ENCODE assay signal across 19 cellular contexts in genomic region chr20:23391707-23392310, GRCh38. TPM values are rescaled to one million over a fixed set of nuclear protein-coding genes. Genes with fewer than 3 reads are reported as not detected.
A peak's percentile ranks its signal among the peaks of the same experiment; 100 is the strongest.
DNase-seq lines count a peak whose midpoint lies in the region; ATAC-seq, FAIRE-seq and TF ChIP-seq lines count a peak whose summit lies in the region.
"Had no signal": no experiment of that assay in that cellular context is flagged by ENCODE, and none has a peak within 500 bp of the region (broad histone marks: within the 10 kb centered on the region; RNA-seq: fewer than 3 reads in every experiment).

No MANE protein-coding gene starts in this region.

- H3K79me2 ChIP-seq in Karpas-422 (ENCODE audit: low read length) (peaks cover 93% of the 10 kb centered on the region), H1 (ENCODE audit: control insufficient read depth in 1 of 2, insufficient read depth in 2 of 2, low read length in 2 of 2) (peaks cover 0 to 18% of the 10 kb centered on the region in 2 experiments; a peak in 3 of 4 replicates)

- no peak overlapping the region for H3K4ac ChIP-seq in H1 (replicated peaks; ENCODE audit: insufficient read length, low read depth, low read length)

- no peak overlapping the region for H3K56ac ChIP-seq in H1 (replicated peaks; ENCODE audit: insufficient read length, low read depth, low read length)

- no peaks in the 10 kb centered on the region for H3K27me3 Mint-ChIP-seq in activated CD8-positive, alpha-beta memory T cell treated with anti-CD3 and anti-CD28 coated beads, Interleukin-2, amount 10 ng/mL, durations not matched to agents 7 days and 5 days

- no peak overlapping the region for H2BK20ac ChIP-seq in H1 (ENCODE audit: low read length)

- H3K36me3 Mint-ChIP-seq in activated CD8-positive, alpha-beta memory T cell treated with anti-CD3 and anti-CD28 coated beads, Interleukin-2, amount 10 ng/mL, durations not matched to agents 7 days and 5 days: peaks cover 54% of the 10 kb centered on the region

- no peak for TF ChIP-seq CTCF in H1 (IDR thresholded peaks at IDR 0.05; ENCODE audit: control extremely low read depth in 1 of 3, insufficient read depth in 1 of 3, low read depth in 1 of 3, low read length in 3 of 3)

- no peaks in the 10 kb centered on the region for H3K9me3 Mint-ChIP-seq in activated CD8-positive, alpha-beta memory T cell treated with anti-CD3 and anti-CD28 coated beads, Interleukin-2, amount 10 ng/mL, durations not matched to agents 7 days and 5 days (ENCODE audit: low read depth)
- H3K9me3 Mint-ChIP-seq: HFFc6 had no signal

- no peak overlapping the region for H2BK120ac ChIP-seq in H1 (replicated peaks; ENCODE audit: low read depth, low read length)

- no peak overlapping the region for H2AK5ac ChIP-seq in H1 (ENCODE audit: low read depth, low read length)

- no peak overlapping the region for H4K5ac ChIP-seq in H1 (ENCODE audit: insufficient read length, low read depth, low read length)

- no peak overlapping the region for H4K91ac ChIP-seq in H1 (replicated peaks; ENCODE audit: insufficient read length, low read length)

- no peaks in the 10 kb centered on the region for H3K27me3 ChIP-seq in Karpas-422 (ENCODE audit: low read length)
- no peaks in the 10 kb centered on the region for H3K27me3 ChIP-seq in H1 (replicated peaks in 1 of 4; ENCODE audit: control insufficient read depth in 3 of 4, extremely low read depth in 1 of 4, insufficient read depth in 3 of 4, low read length in 3 of 4)
- H3K27me3 ChIP-seq: BLaER1 treated with 17β-estradiol and CSF1 and Interleukin-3, amounts not matched to agents 10 nM and 100 nM had no signal

- H3K4me2 ChIP-seq in Karpas-422 (ENCODE audit: low read depth, low read length, poor library complexity, severe bottlenecking): peak overlapping the region; percentile 60
- H3K4me2 ChIP-seq in H1 (ENCODE audit: insufficient read depth in 1 of 2, low read depth in 2 of 2, low read length in 2 of 2): peak overlapping the region; percentile 30 to 42; a peak in 2 of 4 replicates
- H3K4me2 ChIP-seq: BLaER1 treated with 17β-estradiol and CSF1 and Interleukin-3, amounts not matched to agents 10 nM and 100 nM had no signal

- no peak overlapping the region for H3K4me3 Mint-ChIP-seq in activated CD8-positive, alpha-beta memory T cell treated with anti-CD3 and anti-CD28 coated beads, Interleukin-2, amount 10 ng/mL, durations not matched to agents 7 days and 5 days
- H3K4me3 Mint-ChIP-seq: HFFc6 had no signal

- FAIRE-seq in H1 (lab: Jason Lieb, UNC): peak; percentile 66

- H2BK5ac ChIP-seq in H1 (ENCODE audit: low read depth, low read length): no peak overlapping the region

- H3K23me2 ChIP-seq in H1 (ENCODE audit: low read depth, low read length): no peaks in the 10 kb centered on the region; the same call in 1 of the 2 replicates

- WGBS in H1 (ENCODE audit: extremely low coverage in 1 of 2, insufficient coverage in 1 of 2, insufficient read length in 1 of 2, insufficient replicate concordance in 2 of 2, low coverage in 1 of 2, low lambda C conversion rate in 2 of 2, missing lambda C conversion rate in 1 of 2), 2 experiments: 50% methylated on average over 4 of the region's 4 CpGs; no CpG with 5 or more reads in 1 of the 2 experiments

- H3K4me1 Mint-ChIP-seq in activated CD8-positive, alpha-beta memory T cell treated with anti-CD3 and anti-CD28 coated beads, Interleukin-2, amount 10 ng/mL, durations not matched to agents 7 days and 5 days: peaks cover 8% of the 10 kb centered on the region

- no peak for TF ChIP-seq RAD21 in H1 (IDR thresholded peaks at IDR 0.05 in 1 of 2, conservative IDR thresholded peaks at IDR 0.05 in 1 of 2; ENCODE audit: low read depth in 2 of 2, low read length in 2 of 2)

- H2BK15ac ChIP-seq in H1 (ENCODE audit: low read length): no peak overlapping the region

- peaks cover 30% of the 10 kb centered on the region for H3K4me1 ChIP-seq in Karpas-422 (ENCODE audit: low read length)
- H3K4me1 ChIP-seq in H1 (replicated peaks in 1 of 4; ENCODE audit: control insufficient read depth in 3 of 4, insufficient read depth in 4 of 4, low read length in 3 of 4): peaks cover 0 to 14% (median 10%) of the 10 kb centered on the region in 4 experiments; a peak in 6 of 7 replicates

- H3K23ac ChIP-seq in H1 (ENCODE audit: insufficient read length): no peak overlapping the region

- H2BK12ac ChIP-seq in H1 (ENCODE audit: low read depth, low read length): no peak overlapping the region

- CTCF ChIA-PET in H1 (lab: Charles Lee; ENCODE audit: partially characterized antibody): interaction anchor here (0.6 to 1.8 kb wide), 6 partner anchors 17 to 215 kb away, joined by 3 to 5 read pairs (median 4); no protein-coding TSS in a partner anchor
- CTCF ChIA-PET in activated CD8-positive, alpha-beta memory T cell treated with anti-CD3 and anti-CD28 coated beads, Interleukin-2, amount 10 ng/mL, durations not matched to agents 7 days and 5 days (lab: Charles Lee): interaction anchor here (2.3 kb wide), 1 partner anchor 30 kb away, joined by 7 read pairs; the partner anchor contains the start of gene NAPB

- H3K27ac ChIP-seq in Karpas-422 (ENCODE audit: low read length) (peak overlapping the region; percentile 72), H1 (ENCODE audit: low read depth, low read length) (no peak overlapping the region)
- H3K27ac ChIP-seq: BLaER1 treated with 17β-estradiol and CSF1 and Interleukin-3, amounts not matched to agents 10 nM and 100 nM had no signal

- H3K79me1 ChIP-seq in H1 (ENCODE audit: low read depth, low read length): peaks cover 4% of the 10 kb centered on the region; the same call in 1 of the 2 replicates

- H3K9ac ChIP-seq in Karpas-422 (ENCODE audit: low read length) (0 out of 2 replicates have a peak overlapping the region, but pooled peaks have one; percentile 21), H1 (replicated peaks in 1 of 4; ENCODE audit: extremely low read depth in 1 of 4, low read depth in 3 of 4, low read length in 3 of 4) (no peak overlapping the region)
- H3K9ac ChIP-seq: BLaER1 treated with 17β-estradiol and CSF1 and Interleukin-3, amounts not matched to agents 10 nM and 100 nM had no signal

- no peak overlapping the region for H2AFZ ChIP-seq in Karpas-422 (ENCODE audit: low read length)
- H2AFZ ChIP-seq in H1 (ENCODE audit: low read length): no peak overlapping the region

- peak; percentile 63 for DNase-seq in NCI-H82 (lab: John Stamatoyannopoulos, UW)
- no peak for DNase-seq in NCI-H82 treated with DMSO at 0.1 percent for 48 hours (lab: John Stamatoyannopoulos, UW; ENCODE audit: unreplicated experiment)
- DNase-seq in Karpas-422: peak; percentile 61
- DNase-seq in H1 (ENCODE audit: low read depth in 1 of 2, low spot score in 2 of 2): no peak
- DNase-seq in activated CD8-positive, alpha-beta memory T cell treated with anti-CD3 and anti-CD28 coated beads, Interleukin-2, amount 10 ng/mL, durations not matched to agents 7 days and 5 days: no peak
- no peak for DNase-seq in NCI-H2171 (lab: John Stamatoyannopoulos, UW)
- no peak for DNase-seq in left lobe of liver (ENCODE audit: low spot score)
- DNase-seq: DMS 273 treated with DMSO at 0.1 percent for 48 hours, HFFc6, MM.1S, NCI-H1417 treated with DMSO at 0.1 percent for 48 hours, NCI-H2029 treated with DMSO at 0.1 percent for 48 hours, NCI-H2227 treated with DMSO at 0.1 percent for 48 hours, NCI-H748 treated with DMSO at 0.1 percent for 48 hours, SIG-M5 had no signal

- POLR2A ChIA-PET in H1 (lab: Charles Lee; ENCODE audit: partially characterized antibody): interaction anchor here (0.6 to 2.0 kb wide), 5 partner anchors 10 to 358 kb away, joined by 3 to 5 read pairs (median 4); partner anchors contain the start of gene NAPB

- ATAC-seq in activated CD8-positive, alpha-beta memory T cell treated with anti-CD3 and anti-CD28 coated beads, Interleukin-2, amount 10 ng/mL, durations not matched to agents 7 days and 5 days: no peak
- no peak for ATAC-seq in left lobe of liver
- no peak for ATAC-seq in SK-N-SH treated with all-trans-retinoic acid at 6 μM for 48 hours

- TF ChIP-seq POLR2A in H1 (IDR thresholded peaks at IDR 0.05; ENCODE audit: control extremely low read depth in 1 of 2, low read depth in 2 of 2, low read length in 2 of 2): no peak

- no peak overlapping the region for H4K8ac ChIP-seq in H1 (ENCODE audit: extremely low read depth, insufficient read depth, low read length)

- H3K9me3 ChIP-seq in Karpas-422 (ENCODE audit: low read length) (no peaks in the 10 kb centered on the region), H1 (ENCODE audit: insufficient read depth in 2 of 2, low read depth in 1 of 2, low read length in 1 of 2) (no peaks in the 10 kb centered on the region)

- no peak overlapping the region for H3K14ac ChIP-seq in H1 (ENCODE audit: insufficient read length)

- no peak overlapping the region for H3K27ac Mint-ChIP-seq in activated CD8-positive, alpha-beta memory T cell treated with anti-CD3 and anti-CD28 coated beads, Interleukin-2, amount 10 ng/mL, durations not matched to agents 7 days and 5 days
- H3K27ac Mint-ChIP-seq: HFFc6 had no signal

- H3K4me3 ChIP-seq in Karpas-422 (ENCODE audit: low read length) (peak overlapping the region; percentile 24; the same call in 1 of the 2 replicates), H1 (ENCODE audit: extremely low read depth in 1 of 4, insufficient read depth in 2 of 4, low read depth in 3 of 4, low read length in 4 of 4) (peak overlapping the region in 1 of 4 experiments; percentile 14; a peak in 2 of 8 replicates)
- H3K4me3 ChIP-seq: BLaER1 treated with 17β-estradiol and CSF1 and Interleukin-3, amounts not matched to agents 10 nM and 100 nM had no signal

- no peaks in the 10 kb centered on the region for H4K20me1 ChIP-seq in Karpas-422 (ENCODE audit: insufficient read depth, low read depth, low read length)
- no peaks in the 10 kb centered on the region for H4K20me1 ChIP-seq in H1 (replicated peaks in 1 of 2; ENCODE audit: control insufficient read depth in 1 of 2, insufficient read depth in 2 of 2, low read length in 2 of 2)

- H3K36me3 ChIP-seq in Karpas-422 (ENCODE audit: insufficient read depth, low read length) (peaks cover 58% of the 10 kb centered on the region), H1 (ENCODE audit: control insufficient read depth in 2 of 4, insufficient read depth in 4 of 4, low read length in 3 of 4) (peaks cover 0 to 31% (median 20%) of the 10 kb centered on the region in 4 experiments; a peak in 6 of 8 replicates)

- no peaks in the 10 kb centered on the region for H3K9me2 ChIP-seq in Karpas-422 (replicated peaks; ENCODE audit: insufficient read depth, low read length)

- TF ChIP-seq EP300 in H1 (IDR thresholded peaks at IDR 0.05; ENCODE audit: borderline replicate concordance in 1 of 2, low read depth in 2 of 2, low read length in 2 of 2): peak in 1 of 2 experiments; percentile 10; a peak in 1 of 3 replicates

- H3K18ac ChIP-seq in H1 (ENCODE audit: extremely low read depth, low read length): no peak overlapping the region

RNA-seq across cellular contexts. Expression of gene NAPB, which starts 29.5 kb away (rescaled TPM):
- 32.6 and 35.1 TPM in 2 replicates for total RNA-seq in Karpas-422 (2014; rRNA removed; shearing (Covaris generic); ENCODE audit: low replicate concordance)
- total RNA-seq in H1 (2021; fragmentation: NEBNext Ultra II Directional; extraction: Animal tissue kit (Norgen Biotek cat#: 25700)): 12.3 and 12.8 TPM in 2 replicates
- 3.5 and 6.2 TPM in 2 replicates for polyA plus RNA-seq in H1 (2011; rRNA removed)
- polyA plus RNA-seq in H1 (2011; cell fraction: cytosol; rRNA removed): 9.2 TPM
- 4.4 TPM for polyA plus RNA-seq in H1 (2011; cell fraction: nucleus; rRNA removed)
- 6.8 to 9.9 TPM (median 8.6 TPM) in 4 replicates for polyA plus RNA-seq in H1 (2012, experiment 1 of 2)
- polyA plus RNA-seq in H1 (2012, experiment 2 of 2): 0.73 TPM
- 6.0 TPM for polyA plus RNA-seq in H1 (2013, experiment 1 of 2)
- polyA plus RNA-seq in H1 (2013, experiment 2 of 2): 5.6 TPM
- polyA minus RNA-seq in H1 (2011; rRNA and poly(A)+ RNA removed): 7.5 and 9.9 TPM in 2 replicates
- 7.9 TPM for polyA minus RNA-seq in H1 (2011; cell fraction: cytosol; rRNA and poly(A)+ RNA removed)
- polyA minus RNA-seq in H1 (2011; cell fraction: nucleus; rRNA and poly(A)+ RNA removed): 18.6 TPM
- 10 to 100 TPM; 17.5 to 23.1 TPM for total RNA-seq in activated CD8-positive, alpha-beta memory T cell treated with anti-CD3 and anti-CD28 coated beads, Interleukin-2, amount 10 ng/mL, durations not matched to agents 7 days and 5 days
- total RNA-seq in left lobe of liver: 5.3 TPM

RNA-seq across cellular contexts. Expression of gene GZF1, which starts 29.8 kb away (rescaled TPM):
- 13.9 and 41.4 TPM in 2 replicates for total RNA-seq in Karpas-422 (2014; rRNA removed; shearing (Covaris generic); ENCODE audit: low replicate concordance)
- 11.9 and 14.5 TPM in 2 replicates for total RNA-seq in H1 (2021; fragmentation: NEBNext Ultra II Directional; extraction: Animal tissue kit (Norgen Biotek cat#: 25700))
- polyA plus RNA-seq in H1 (2011; rRNA removed): 8.2 and 16.2 TPM in 2 replicates
- 15.2 TPM for polyA plus RNA-seq in H1 (2011; cell fraction: cytosol; rRNA removed)
- polyA plus RNA-seq in H1 (2011; cell fraction: nucleus; rRNA removed): 51.0 TPM
- 7.7 to 14.7 TPM (median 10.5 TPM) in 4 replicates for polyA plus RNA-seq in H1 (2012, experiment 1 of 2)
- 1.1 TPM for polyA plus RNA-seq in H1 (2012, experiment 2 of 2)
- 4.6 TPM for polyA plus RNA-seq in H1 (2013, experiment 1 of 2)
- 4.8 TPM for polyA plus RNA-seq in H1 (2013, experiment 2 of 2)
- polyA minus RNA-seq in H1 (2011; rRNA and poly(A)+ RNA removed): 56.7 and 63.7 TPM in 2 replicates
- polyA minus RNA-seq in H1 (2011; cell fraction: cytosol; rRNA and poly(A)+ RNA removed): 13.9 TPM
- polyA minus RNA-seq in H1 (2011; cell fraction: nucleus; rRNA and poly(A)+ RNA removed): 40.3 TPM
- total RNA-seq in activated CD8-positive, alpha-beta memory T cell treated with anti-CD3 and anti-CD28 coated beads, Interleukin-2, amount 10 ng/mL, durations not matched to agents 7 days and 5 days: 10 to 100 TPM; 10.2 to 14.4 TPM
- 4.4 TPM for total RNA-seq in left lobe of liver

RNA-seq across cellular contexts. Expression of gene NXT1, which starts 41.2 kb away (rescaled TPM):
- total RNA-seq in Karpas-422 (2014; rRNA removed; shearing (Covaris generic); ENCODE audit: low replicate concordance): 36.9 and 51.1 TPM in 2 replicates
- total RNA-seq in H1 (2021; fragmentation: NEBNext Ultra II Directional; extraction: Animal tissue kit (Norgen Biotek cat#: 25700)): 20.4 and 23.1 TPM in 2 replicates
- 24.3 and 26.5 TPM in 2 replicates for polyA plus RNA-seq in H1 (2011; rRNA removed)
- 24.9 TPM for polyA plus RNA-seq in H1 (2011; cell fraction: cytosol; rRNA removed)
- 19.2 TPM for polyA plus RNA-seq in H1 (2011; cell fraction: nucleus; rRNA removed)
- polyA plus RNA-seq in H1 (2012, experiment 1 of 2): 15.1 to 22.8 TPM (median 18.6 TPM) in 4 replicates
- 26.4 TPM for polyA plus RNA-seq in H1 (2012, experiment 2 of 2)
- 23.3 TPM for polyA plus RNA-seq in H1 (2013, experiment 1 of 2)
- 22.5 TPM for polyA plus RNA-seq in H1 (2013, experiment 2 of 2)
- polyA minus RNA-seq in H1 (2011; rRNA and poly(A)+ RNA removed): 13.0 and 14.3 TPM in 2 replicates
- 9.3 TPM for polyA minus RNA-seq in H1 (2011; cell fraction: cytosol; rRNA and poly(A)+ RNA removed)
- polyA minus RNA-seq in H1 (2011; cell fraction: nucleus; rRNA and poly(A)+ RNA removed): 7.2 TPM
- 10 to 100 TPM; 34.0 to 48.3 TPM for total RNA-seq in activated CD8-positive, alpha-beta memory T cell treated with anti-CD3 and anti-CD28 coated beads, Interleukin-2, amount 10 ng/mL, durations not matched to agents 7 days and 5 days
- total RNA-seq in left lobe of liver: 2.6 TPM

RNA-seq across cellular contexts. Expression of gene CSTL1, which starts 47.7 kb away (rescaled TPM):
- not detected in 2 replicates for total RNA-seq in Karpas-422 (2014; rRNA removed; shearing (Covaris generic); ENCODE audit: low replicate concordance)
- total RNA-seq in H1 (2021; fragmentation: NEBNext Ultra II Directional; extraction: Animal tissue kit (Norgen Biotek cat#: 25700)): not detected in 2 replicates
- not detected in 2 replicates for polyA plus RNA-seq in H1 (2011; rRNA removed)
- polyA plus RNA-seq in H1 (2011; cell fraction: cytosol; rRNA removed): not detected
- not detected for polyA plus RNA-seq in H1 (2011; cell fraction: nucleus; rRNA removed)
- polyA plus RNA-seq in H1 (2012, experiment 1 of 2): not detected in 4 replicates
- not detected for polyA plus RNA-seq in H1 (2012, experiment 2 of 2)
- not detected for polyA plus RNA-seq in H1 (2013, experiment 1 of 2)
- polyA plus RNA-seq in H1 (2013, experiment 2 of 2): not detected
- not detected in 2 replicates for polyA minus RNA-seq in H1 (2011; rRNA and poly(A)+ RNA removed)
- polyA minus RNA-seq in H1 (2011; cell fraction: cytosol; rRNA and poly(A)+ RNA removed): not detected
- not detected for polyA minus RNA-seq in H1 (2011; cell fraction: nucleus; rRNA and poly(A)+ RNA removed)
- not detected for total RNA-seq in activated CD8-positive, alpha-beta memory T cell treated with anti-CD3 and anti-CD28 coated beads, Interleukin-2, amount 10 ng/mL, durations not matched to agents 7 days and 5 days
- not detected for total RNA-seq in left lobe of liver
- total RNA-seq: A172, HFFc6, RPMI7951 had no signal

Comparison
In these comparisons a context has a peak if more than half of its experiments do, and no peak if none do; other contexts are left out.
1. DNase-seq: peak in NCI-H82 (single experiment) and Karpas-422 (single experiment); none in NCI-H82 treated with DMSO at 0.1 percent for 48 hours (single experiment), H1 (0 of 2), activated CD8-positive, alpha-beta memory T cell treated with anti-CD3 and anti-CD28 coated beads, Interleukin-2, amount 10 ng/mL, durations not matched to agents 7 days and 5 days (single experiment), NCI-H2171 (single experiment) and left lobe of liver (single experiment).